ENCODE assay signal across 17 cellular contexts in the genomic region with DNA sequence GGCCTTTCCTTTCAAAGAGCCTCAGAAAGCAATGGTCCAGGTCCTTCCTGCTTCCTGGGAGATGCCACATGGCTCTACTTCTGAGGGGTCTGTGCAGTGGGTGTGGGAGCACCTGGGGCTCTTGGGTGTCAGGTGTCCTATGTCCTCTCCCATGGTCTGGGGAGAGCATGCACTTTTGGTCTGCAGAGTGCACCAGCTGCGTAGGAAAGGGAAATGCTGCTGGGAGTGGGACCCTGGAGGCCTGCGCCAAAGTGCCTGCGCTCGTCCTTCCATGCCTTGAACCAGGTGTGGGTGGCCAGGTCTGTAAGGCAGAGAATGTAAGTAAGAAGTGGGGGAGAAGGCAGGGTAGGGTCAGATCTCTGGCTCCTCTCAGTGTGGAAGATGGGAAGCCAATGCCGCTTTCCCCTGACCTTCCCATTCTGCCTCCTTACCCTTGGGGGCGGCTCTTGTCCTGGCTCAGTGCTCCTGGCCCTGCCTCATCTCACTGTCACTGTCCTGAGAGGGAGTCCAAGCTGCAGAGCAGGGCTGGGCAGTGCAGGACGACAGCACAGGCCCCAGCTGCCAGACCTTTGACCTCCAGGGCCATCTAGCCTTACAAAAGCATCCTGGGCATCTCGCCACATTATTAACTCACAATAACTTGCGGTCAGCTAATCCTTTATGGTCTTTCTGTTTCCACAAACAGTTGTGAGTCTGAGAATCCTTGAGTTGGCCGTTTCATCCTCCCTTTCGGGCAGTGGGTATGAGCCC. TPM values are rescaled to one million over a fixed set of nuclear protein-coding genes. Genes with fewer than 3 reads are reported as not detected.
DNase-seq lines count a peak whose midpoint lies in the region; ATAC-seq and TF ChIP-seq lines count a peak whose summit lies in the region.
"Had no signal": no experiment of that assay in that cellular context is flagged by ENCODE, and none has a peak within 500 bp of the region (broad histone marks: within the 10 kb centered on the region; RNA-seq: fewer than 3 reads in every experiment).

No MANE protein-coding gene starts in this region.

- H3K27ac Mint-ChIP-seq in WTC11 = no peak overlapping the region
- H3K27ac Mint-ChIP-seq: activated CD4-positive, alpha-beta T cell treated with anti-CD3 and anti-CD28 coated beads, Interleukin-2, amount 10 ng/mL, durations not matched to agents 7 days and 5 days; CD4-positive, CD25-positive, alpha-beta regulatory T cell; stimulated activated naive CD8-positive, alpha-beta T cell treated with anti-CD3 and anti-CD28 coated beads, Interleukin-15, Interleukin-2, amounts not matched to agents 100 ng/mL and 50 ng/mL, for 24 hours had no signal

- H3K27me3 Mint-ChIP-seq in WTC11 (ENCODE audit: low read depth) = no peaks in the 10 kb centered on the region
- H3K27me3 Mint-ChIP-seq: activated CD4-positive, alpha-beta T cell treated with anti-CD3 and anti-CD28 coated beads, Interleukin-2, amount 10 ng/mL, durations not matched to agents 7 days and 5 days; CD4-positive, CD25-positive, alpha-beta regulatory T cell; stimulated activated naive CD8-positive, alpha-beta T cell treated with anti-CD3 and anti-CD28 coated beads, Interleukin-15, Interleukin-2, amounts not matched to agents 100 ng/mL and 50 ng/mL, for 24 hours had no signal

- ATAC-seq in WTC11 (no peak), GM18909 (IDR thresholded peaks at IDR 0.05; ENCODE audit: poor library complexity, unreplicated experiment) (no peak)

- peak; percentile 2 for DNase-seq in SHP77 treated with DMSO at 0.1 percent for 48 hours (lab: John Stamatoyannopoulos, UW)
- no peak for DNase-seq in SHP77 (lab: John Stamatoyannopoulos, UW)
- DNase-seq in WTC11 (ENCODE audit: low spot score) = peak; percentile 6
- DNase-seq in islet precursor cell = peak; percentile 43
- DNase-seq in renal cortical epithelial cell (ENCODE audit: low read depth) = peak; percentile 64
- DNase-seq in globus pallidus (ENCODE audit: low spot score) = no peak
- no peak for DNase-seq in NCI-H345 (lab: John Stamatoyannopoulos, UW)
- DNase-seq: activated CD4-positive, alpha-beta T cell treated with anti-CD3 and anti-CD28 coated beads, Interleukin-2, amount 10 ng/mL, durations not matched to agents 7 days and 5 days; brain microvascular endothelial cell; CD4-positive, CD25-positive, alpha-beta regulatory T cell; kidney glomerular epithelial cell; naive B cell; NCI-H1436; NCI-H510A treated with DMSO at 0.1 percent for 48 hours; T-helper 2 cell had no signal

- no peak for TF ChIP-seq CTCF in WTC11 (IDR thresholded peaks at IDR 0.05)

- POLR2A ChIA-PET in WTC11 (lab: Charles Lee) = no interaction called here

- no peaks in the 10 kb centered on the region for H3K36me3 Mint-ChIP-seq in WTC11
- H3K36me3 Mint-ChIP-seq: CD4-positive, CD25-positive, alpha-beta regulatory T cell; naive B cell had no signal

- CTCF ChIA-PET in WTC11 (lab: Charles Lee) = interaction anchor here (1.6 kb wide), 1 partner anchor 10 kb away, joined by 8 read pairs; no protein-coding TSS in a partner anchor

- H3K4me1 Mint-ChIP-seq in WTC11 = no peaks in the 10 kb centered on the region
- H3K4me1 Mint-ChIP-seq: activated CD4-positive, alpha-beta T cell treated with anti-CD3 and anti-CD28 coated beads, Interleukin-2, amount 10 ng/mL, durations not matched to agents 7 days and 5 days; CD4-positive, CD25-positive, alpha-beta regulatory T cell; naive B cell had no signal

- H3K4me3 Mint-ChIP-seq in WTC11 = no peak overlapping the region
- H3K4me3 Mint-ChIP-seq: activated CD4-positive, alpha-beta T cell treated with anti-CD3 and anti-CD28 coated beads, Interleukin-2, amount 10 ng/mL, durations not matched to agents 7 days and 5 days; CD4-positive, CD25-positive, alpha-beta regulatory T cell; stimulated activated naive CD8-positive, alpha-beta T cell treated with anti-CD3 and anti-CD28 coated beads, Interleukin-15, Interleukin-2, amounts not matched to agents 100 ng/mL and 50 ng/mL, for 24 hours had no signal

- H3K9me3 Mint-ChIP-seq in WTC11 = no peaks in the 10 kb centered on the region
- H3K9me3 Mint-ChIP-seq: activated CD4-positive, alpha-beta T cell treated with anti-CD3 and anti-CD28 coated beads, Interleukin-2, amount 10 ng/mL, durations not matched to agents 7 days and 5 days; CD4-positive, CD25-positive, alpha-beta regulatory T cell; stimulated activated naive CD8-positive, alpha-beta T cell treated with anti-CD3 and anti-CD28 coated beads, Interleukin-15, Interleukin-2, amounts not matched to agents 100 ng/mL and 50 ng/mL, for 24 hours had no signal

TF ChIP-seq in WTC11, 78 proteins besides CTCF, POLR2A, EP300 and RAD21:
- TF ChIP-seq JAZF1 (CRISPR knock-in tag; IDR thresholded peaks at IDR 0.05) (no peak), ZNF671 (CRISPR knock-in tag; IDR thresholded peaks at IDR 0.05) (no peak), HMGA2 (CRISPR knock-in tag; IDR thresholded peaks at IDR 0.05) (no peak), RELA (CRISPR knock-in tag; IDR thresholded peaks at IDR 0.05; ENCODE audit: borderline replicate concordance) (no peak), CREM (CRISPR knock-in tag; IDR thresholded peaks at IDR 0.05) (no peak), NR2C2 (CRISPR knock-in tag; IDR thresholded peaks at IDR 0.05) (no peak)
- TF ChIP-seq, protein P1, sequence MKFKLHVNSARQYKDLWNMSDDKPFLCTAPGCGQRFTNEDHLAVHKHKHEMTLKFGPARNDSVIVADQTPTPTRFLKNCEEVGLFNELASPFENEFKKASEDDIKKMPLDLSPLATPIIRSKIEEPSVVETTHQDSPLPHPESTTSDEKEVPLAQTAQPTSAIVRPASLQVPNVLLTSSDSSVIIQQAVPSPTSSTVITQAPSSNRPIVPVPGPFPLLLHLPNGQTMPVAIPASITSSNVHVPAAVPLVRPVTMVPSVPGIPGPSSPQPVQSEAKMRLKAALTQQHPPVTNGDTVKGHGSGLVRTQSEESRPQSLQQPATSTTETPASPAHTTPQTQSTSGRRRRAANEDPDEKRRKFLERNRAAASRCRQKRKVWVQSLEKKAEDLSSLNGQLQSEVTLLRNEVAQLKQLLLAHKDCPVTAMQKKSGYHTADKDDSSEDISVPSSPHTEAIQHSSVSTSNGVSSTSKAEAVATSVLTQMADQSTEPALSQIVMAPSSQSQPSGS (CRISPR knock-in tag; IDR thresholded peaks at IDR 0.05; ENCODE audit: borderline replicate concordance, low read depth) = no peak

RNA-seq across cellular contexts. Expression of a gene that starts 6.6 kb away (rescaled TPM):
- 7.9 to 11.8 TPM (median 8.3 TPM) in 3 replicates for total RNA-seq in WTC11 (2021)
- total RNA-seq in renal cortical epithelial cell = 17.6 and 38.0 TPM in 2 replicates

RNA-seq across cellular contexts. Expression of a gene that starts 29.5 kb away (rescaled TPM):
- total RNA-seq in WTC11 (2021) = 2.1 to 3.3 TPM (median 3.1 TPM) in 3 replicates
- 47.4 and 127 TPM in 2 replicates for total RNA-seq in renal cortical epithelial cell
- total RNA-seq: activated CD4-positive, alpha-beta T cell treated with anti-CD3 and anti-CD28 coated beads, Interleukin-2, amount 10 ng/mL, durations not matched to agents 7 days and 5 days; CD4-positive, CD25-positive, alpha-beta regulatory T cell had no signal

Comparison
In these comparisons a context has a peak if more than half of its experiments do, and no peak if none do; other contexts are left out.
1. DNase-seq: peak in SHP77 treated with DMSO at 0.1 percent for 48 hours (single experiment), WTC11 (single experiment), islet precursor cell (single experiment) and renal cortical epithelial cell (single experiment); none in SHP77 (0 of 2), globus pallidus (single experiment) and NCI-H345 (single experiment).
2. RNA of a gene that starts 29.5 kb away (total RNA-seq): 47.4 to 127 TPM in renal cortical epithelial cell; 2.1 to 3.3 TPM in WTC11; every median in the first group is over 10 times any median in the second.